Comparison of ENCODE assay signal across 11 cellular contexts in genomic region chr4:41359069-41359769, GRCh38.
A peak's percentile ranks its signal among the peaks of the same experiment; 100 is the strongest.
DNase-seq lines count a peak whose midpoint lies in the region; ATAC-seq and TF ChIP-seq lines count a peak whose summit lies in the region.
"Had no signal": no experiment of that assay in that cellular context is flagged by ENCODE, and none has a peak within 500 bp of the region (broad histone marks: within the 10 kb centered on the region; RNA-seq: fewer than 3 reads in every experiment).

No MANE protein-coding gene starts in this region.

- no peaks in the 10 kb centered on the region for H3K27me3 ChIP-seq in PC-3 (ENCODE audit: low read length)

- H3K79me2 ChIP-seq in PC-3 (ENCODE audit: low read length): peaks cover 31% of the 10 kb centered on the region

- TF ChIP-seq CTCF in PC-3 (conservative IDR thresholded peaks at IDR 0.05; ENCODE audit: low read depth, low read length) (0 out of 2 replicates have a peak, but pooled peaks have one; percentile 18), osteocyte (IDR thresholded peaks at IDR 0.05) (no peak)

- no peaks in the 10 kb centered on the region for H3K9me3 ChIP-seq in PC-3 (ENCODE audit: low read length)

- H2AFZ ChIP-seq in PC-3 (ENCODE audit: low read length): no peak overlapping the region

- H3K4me1 Mint-ChIP-seq in osteocyte (ENCODE audit: unreplicated experiment): peaks cover 5% of the 10 kb centered on the region

- BruUV-seq in PC-3 (replicated peaks; lab: Mats Ljungman, UMichigan): no TSS peak

- CTCF ChIA-PET in PC-3 (lab: Charles Lee): interaction anchor here (1.0 kb wide), 1 partner anchor 78 kb away, joined by 3 read pairs; no protein-coding TSS in a partner anchor

- H3K27ac ChIP-seq in PC-3 (ENCODE audit: low read length) (no peak overlapping the region), substantia nigra (ENCODE audit: low read depth, low read length, poor library complexity, severe bottlenecking) (peak overlapping the region; percentile 96)

- no peaks in the 10 kb centered on the region for H3F3A ChIP-seq in PC-3 (ENCODE audit: low read length, unreplicated experiment)

- H3K27me3 Mint-ChIP-seq in osteocyte (ENCODE audit: unreplicated experiment): peaks cover 44% of the 10 kb centered on the region

- no peak for ATAC-seq in PC-3
- ATAC-seq in HG02588 (IDR thresholded peaks at IDR 0.05; ENCODE audit: unreplicated experiment): no peak

- H4K20me1 ChIP-seq in PC-3 (ENCODE audit: low read length): no peaks in the 10 kb centered on the region

- no peaks in the 10 kb centered on the region for H3K36me3 ChIP-seq in PC-3 (ENCODE audit: low read depth, low read length)

- no peak overlapping the region for H3K4me2 ChIP-seq in PC-3 (ENCODE audit: low read length)

- H3K36me3 Mint-ChIP-seq in osteocyte (ENCODE audit: unreplicated experiment): no peaks in the 10 kb centered on the region

- intact Hi-C loops in PC-3 (cut with micrococcal nuclease): no loop called here

- DNase-seq in NCI-H1436 (lab: John Stamatoyannopoulos, UW) (peak; percentile 47), NCI-H1436 treated with DMSO at 0.1 percent for 48 hours (lab: John Stamatoyannopoulos, UW) (no peak), PC-3 (no peak), inferior parietal cortex (ENCODE audit: extremely low spot score) (peak; percentile 9), substantia nigra (lab: John Stamatoyannopoulos, UW) (peak in 1 of 49 donors; percentile 7), SIG-M5 (lab: John Stamatoyannopoulos, UW) (no peak), osteocyte (ENCODE audit: extremely low spot score, unreplicated experiment) (no peak)
- DNase-seq: ACHN; activated CD4-positive, alpha-beta T cell treated with anti-CD3 and anti-CD28 coated beads for 48 hours; small intestine had no signal

- no peak overlapping the region for H3K4me3 ChIP-seq in PC-3 (ENCODE audit: low read length)

- H3K4me1 ChIP-seq in PC-3 (ENCODE audit: insufficient read depth, low read length): peaks cover 26% of the 10 kb centered on the region

- no peak overlapping the region for H3K9ac ChIP-seq in PC-3 (ENCODE audit: low read length)

- no peak overlapping the region for H3K4me3 Mint-ChIP-seq in osteocyte (ENCODE audit: unreplicated experiment)

- POLR2A ChIA-PET in PC-3 (lab: Charles Lee; ENCODE audit: unreplicated experiment): interaction anchor here (0.6 kb wide), 1 partner anchor 625 kb away, joined by 14 read pairs; no protein-coding TSS in a partner anchor

- no peaks in the 10 kb centered on the region for H3K9me3 Mint-ChIP-seq in osteocyte (ENCODE audit: unreplicated experiment)

- H3K27ac Mint-ChIP-seq in osteocyte (ENCODE audit: unreplicated experiment): no peak overlapping the region

- H3K9me2 ChIP-seq in PC-3 (replicated peaks; ENCODE audit: low read length): no peaks in the 10 kb centered on the region

Comparison
In these comparisons a context has a peak if more than half of its experiments do, and no peak if none do; other contexts are left out.
1. DNase-seq: peak in NCI-H1436 (single experiment) and inferior parietal cortex (single experiment); none in NCI-H1436 treated with DMSO at 0.1 percent for 48 hours (single experiment), PC-3 (single experiment), SIG-M5 (single experiment) and osteocyte (single experiment).